2 cellular contexts compared by ENCODE assay signal in the genomic region with DNA sequence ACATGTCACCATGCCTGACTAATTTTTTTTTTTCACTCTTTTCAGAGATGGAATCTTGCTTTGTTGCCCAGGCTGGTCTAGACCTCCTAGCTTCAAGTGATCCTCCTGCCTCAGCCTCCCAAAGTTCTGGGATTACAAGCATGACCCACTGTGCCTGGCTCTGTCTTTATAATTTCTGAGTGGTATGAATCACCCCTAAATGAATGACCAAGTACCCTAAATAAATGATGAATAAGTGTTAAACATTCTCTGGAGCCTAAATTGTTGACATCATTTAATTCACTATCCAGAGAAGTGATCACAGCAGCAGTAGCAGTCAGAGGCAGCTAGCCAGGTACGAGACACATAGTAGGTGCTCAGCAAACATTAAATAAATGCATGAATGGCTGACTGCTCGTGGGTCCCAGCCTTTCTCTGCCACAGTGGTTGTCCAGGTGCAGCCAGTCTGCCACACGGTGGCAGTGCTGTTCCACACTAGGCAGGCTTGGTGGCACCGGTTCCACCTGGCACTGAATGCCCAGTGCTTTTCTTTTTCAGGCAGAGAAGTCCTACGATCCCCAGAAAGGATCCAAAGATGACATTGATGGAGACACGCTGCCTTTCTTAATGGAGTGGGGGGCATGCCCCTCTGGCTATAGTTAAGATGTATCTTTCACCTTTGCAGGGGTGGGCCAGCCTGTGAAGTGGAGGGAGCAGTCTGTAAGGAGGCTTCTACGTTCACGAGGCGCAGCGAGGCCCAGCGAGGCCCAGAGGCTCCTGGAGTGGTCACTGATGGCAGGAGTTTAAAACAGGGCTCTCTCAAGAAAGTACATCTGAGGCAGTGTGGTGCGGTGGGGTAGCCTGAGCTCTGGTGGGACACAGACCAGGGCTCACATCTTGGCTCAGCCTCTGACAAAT.
A peak's percentile ranks its signal among the peaks of the same experiment; 100 is the strongest.
TF ChIP-seq lines count a peak whose summit lies in the region.

No MANE protein-coding gene starts in this region.

TF ChIP-seq in GM23338, 12 proteins besides CTCF, POLR2A, EP300 and RAD21 (continues in another document):
- TF ChIP-seq, protein P1, sequence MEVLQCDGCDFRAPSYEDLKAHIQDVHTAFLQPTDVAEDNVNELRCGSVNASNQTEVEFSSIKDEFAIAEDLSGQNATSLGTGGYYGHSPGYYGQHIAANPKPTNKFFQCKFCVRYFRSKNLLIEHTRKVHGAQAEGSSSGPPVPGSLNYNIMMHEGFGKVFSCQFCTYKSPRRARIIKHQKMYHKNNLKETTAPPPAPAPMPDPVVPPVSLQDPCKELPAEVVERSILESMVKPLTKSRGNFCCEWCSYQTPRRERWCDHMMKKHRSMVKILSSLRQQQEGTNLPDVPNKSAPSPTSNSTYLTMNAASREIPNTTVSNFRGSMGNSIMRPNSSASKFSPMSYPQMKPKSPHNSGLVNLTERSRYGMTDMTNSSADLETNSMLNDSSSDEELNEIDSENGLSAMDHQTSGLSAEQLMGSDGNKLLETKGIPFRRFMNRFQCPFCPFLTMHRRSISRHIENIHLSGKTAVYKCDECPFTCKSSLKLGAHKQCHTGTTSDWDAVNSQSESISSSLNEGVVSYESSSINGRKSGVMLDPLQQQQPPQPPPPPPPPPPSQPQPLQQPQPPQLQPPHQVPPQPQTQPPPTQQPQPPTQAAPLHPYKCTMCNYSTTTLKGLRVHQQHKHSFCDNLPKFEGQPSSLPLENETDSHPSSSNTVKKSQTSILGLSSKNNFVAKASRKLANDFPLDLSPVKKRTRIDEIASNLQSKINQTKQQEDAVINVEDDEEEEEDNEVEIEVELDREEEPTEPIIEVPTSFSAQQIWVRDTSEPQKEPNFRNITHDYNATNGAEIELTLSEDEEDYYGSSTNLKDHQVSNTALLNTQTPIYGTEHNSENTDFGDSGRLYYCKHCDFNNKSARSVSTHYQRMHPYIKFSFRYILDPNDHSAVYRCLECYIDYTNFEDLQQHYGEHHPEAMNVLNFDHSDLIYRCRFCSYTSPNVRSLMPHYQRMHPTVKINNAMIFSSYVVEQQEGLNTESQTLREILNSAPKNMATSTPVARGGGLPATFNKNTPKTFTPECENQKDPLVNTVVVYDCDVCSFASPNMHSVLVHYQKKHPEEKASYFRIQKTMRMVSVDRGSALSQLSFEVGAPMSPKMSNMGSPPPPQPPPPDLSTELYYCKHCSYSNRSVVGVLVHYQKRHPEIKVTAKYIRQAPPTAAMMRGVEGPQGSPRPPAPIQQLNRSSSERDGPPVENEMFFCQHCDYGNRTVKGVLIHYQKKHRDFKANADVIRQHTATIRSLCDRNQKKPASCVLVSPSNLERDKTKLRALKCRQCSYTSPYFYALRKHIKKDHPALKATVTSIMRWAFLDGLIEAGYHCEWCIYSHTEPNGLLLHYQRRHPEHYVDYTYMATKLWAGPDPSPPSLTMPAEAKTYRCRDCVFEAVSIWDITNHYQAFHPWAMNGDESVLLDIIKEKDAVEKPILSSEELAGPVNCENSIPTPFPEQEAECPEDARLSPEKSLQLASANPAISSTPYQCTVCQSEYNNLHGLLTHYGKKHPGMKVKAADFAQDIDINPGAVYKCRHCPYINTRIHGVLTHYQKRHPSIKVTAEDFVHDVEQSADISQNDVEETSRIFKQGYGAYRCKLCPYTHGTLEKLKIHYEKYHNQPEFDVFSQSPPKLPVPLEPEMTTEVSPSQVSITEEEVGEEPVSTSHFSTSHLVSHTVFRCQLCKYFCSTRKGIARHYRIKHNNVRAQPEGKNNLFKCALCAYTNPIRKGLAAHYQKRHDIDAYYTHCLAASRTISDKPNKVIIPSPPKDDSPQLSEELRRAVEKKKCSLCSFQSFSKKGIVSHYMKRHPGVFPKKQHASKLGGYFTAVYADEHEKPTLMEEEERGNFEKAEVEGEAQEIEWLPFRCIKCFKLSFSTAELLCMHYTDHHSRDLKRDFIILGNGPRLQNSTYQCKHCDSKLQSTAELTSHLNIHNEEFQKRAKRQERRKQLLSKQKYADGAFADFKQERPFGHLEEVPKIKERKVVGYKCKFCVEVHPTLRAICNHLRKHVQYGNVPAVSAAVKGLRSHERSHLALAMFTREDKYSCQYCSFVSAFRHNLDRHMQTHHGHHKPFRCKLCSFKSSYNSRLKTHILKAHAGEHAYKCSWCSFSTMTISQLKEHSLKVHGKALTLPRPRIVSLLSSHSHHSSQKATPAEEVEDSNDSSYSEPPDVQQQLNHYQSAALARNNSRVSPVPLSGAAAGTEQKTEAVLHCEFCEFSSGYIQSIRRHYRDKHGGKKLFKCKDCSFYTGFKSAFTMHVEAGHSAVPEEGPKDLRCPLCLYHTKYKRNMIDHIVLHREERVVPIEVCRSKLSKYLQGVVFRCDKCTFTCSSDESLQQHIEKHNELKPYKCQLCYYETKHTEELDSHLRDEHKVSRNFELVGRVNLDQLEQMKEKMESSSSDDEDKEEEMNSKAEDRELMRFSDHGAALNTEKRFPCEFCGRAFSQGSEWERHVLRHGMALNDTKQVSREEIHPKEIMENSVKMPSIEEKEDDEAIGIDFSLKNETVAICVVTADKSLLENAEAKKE (CRISPR knock-in tag; IDR thresholded peaks at IDR 0.05) = no peak
- TF ChIP-seq NANOG (IDR thresholded peaks at IDR 0.05; ENCODE audit: borderline replicate concordance) (no peak), EZH2phosphoT487 (IDR thresholded peaks at IDR 0.05; ENCODE audit: unreplicated experiment) (no peak), ZNF331 (CRISPR knock-in tag; IDR thresholded peaks at IDR 0.05; ENCODE audit: low read depth) (no peak), ZNF114 (CRISPR knock-in tag; IDR thresholded peaks at IDR 0.05) (no peak), EZH2 (IDR thresholded peaks at IDR 0.05; ENCODE audit: low read depth, unreplicated experiment) (no peak), CREB1 (CRISPR knock-in tag; IDR thresholded peaks at IDR 0.05; ENCODE audit: low read depth) (no peak), POLR2AphosphoS5 (IDR thresholded peaks at IDR 0.05; ENCODE audit: low read depth) (no peak), STAT1 (IDR thresholded peaks at IDR 0.05; ENCODE audit: unreplicated experiment) (no peak)
- TF ChIP-seq, protein P2, sequence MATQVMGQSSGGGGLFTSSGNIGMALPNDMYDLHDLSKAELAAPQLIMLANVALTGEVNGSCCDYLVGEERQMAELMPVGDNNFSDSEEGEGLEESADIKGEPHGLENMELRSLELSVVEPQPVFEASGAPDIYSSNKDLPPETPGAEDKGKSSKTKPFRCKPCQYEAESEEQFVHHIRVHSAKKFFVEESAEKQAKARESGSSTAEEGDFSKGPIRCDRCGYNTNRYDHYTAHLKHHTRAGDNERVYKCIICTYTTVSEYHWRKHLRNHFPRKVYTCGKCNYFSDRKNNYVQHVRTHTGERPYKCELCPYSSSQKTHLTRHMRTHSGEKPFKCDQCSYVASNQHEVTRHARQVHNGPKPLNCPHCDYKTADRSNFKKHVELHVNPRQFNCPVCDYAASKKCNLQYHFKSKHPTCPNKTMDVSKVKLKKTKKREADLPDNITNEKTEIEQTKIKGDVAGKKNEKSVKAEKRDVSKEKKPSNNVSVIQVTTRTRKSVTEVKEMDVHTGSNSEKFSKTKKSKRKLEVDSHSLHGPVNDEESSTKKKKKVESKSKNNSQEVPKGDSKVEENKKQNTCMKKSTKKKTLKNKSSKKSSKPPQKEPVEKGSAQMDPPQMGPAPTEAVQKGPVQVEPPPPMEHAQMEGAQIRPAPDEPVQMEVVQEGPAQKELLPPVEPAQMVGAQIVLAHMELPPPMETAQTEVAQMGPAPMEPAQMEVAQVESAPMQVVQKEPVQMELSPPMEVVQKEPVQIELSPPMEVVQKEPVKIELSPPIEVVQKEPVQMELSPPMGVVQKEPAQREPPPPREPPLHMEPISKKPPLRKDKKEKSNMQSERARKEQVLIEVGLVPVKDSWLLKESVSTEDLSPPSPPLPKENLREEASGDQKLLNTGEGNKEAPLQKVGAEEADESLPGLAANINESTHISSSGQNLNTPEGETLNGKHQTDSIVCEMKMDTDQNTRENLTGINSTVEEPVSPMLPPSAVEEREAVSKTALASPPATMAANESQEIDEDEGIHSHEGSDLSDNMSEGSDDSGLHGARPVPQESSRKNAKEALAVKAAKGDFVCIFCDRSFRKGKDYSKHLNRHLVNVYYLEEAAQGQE (IDR thresholded peaks at IDR 0.05; ENCODE audit: unreplicated experiment) = no peak

TF ChIP-seq in GM12878, 131 proteins besides CTCF, POLR2A, EP300 and RAD21 (continued from another document):
- TF ChIP-seq IRF4 (IDR thresholded peaks at IDR 0.05; ENCODE audit: low read depth, low read length) (peak; percentile 12; the same call in 1 of the 2 replicates), KDM1A (IDR thresholded peaks at IDR 0.05; ENCODE audit: borderline replicate concordance) (no peak), BHLHE40 (IDR thresholded peaks at IDR 0.05; ENCODE audit: borderline replicate concordance in 1 of 2, low read depth in 2 of 2, low read length in 1 of 2) (peak in 1 of 2 experiments; percentile 12; a peak in 1 of 4 replicates)
- TF ChIP-seq, protein P3, sequence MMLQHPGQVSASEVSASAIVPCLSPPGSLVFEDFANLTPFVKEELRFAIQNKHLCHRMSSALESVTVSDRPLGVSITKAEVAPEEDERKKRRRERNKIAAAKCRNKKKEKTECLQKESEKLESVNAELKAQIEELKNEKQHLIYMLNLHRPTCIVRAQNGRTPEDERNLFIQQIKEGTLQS (IDR thresholded peaks at IDR 0.05; ENCODE audit: borderline replicate concordance, extremely low read depth, low read depth, low read length) = peak; percentile 32; the same call in 1 of the 2 replicates
